Comparison of ENCODE assay signal across 1 cellular context in the genomic region with DNA sequence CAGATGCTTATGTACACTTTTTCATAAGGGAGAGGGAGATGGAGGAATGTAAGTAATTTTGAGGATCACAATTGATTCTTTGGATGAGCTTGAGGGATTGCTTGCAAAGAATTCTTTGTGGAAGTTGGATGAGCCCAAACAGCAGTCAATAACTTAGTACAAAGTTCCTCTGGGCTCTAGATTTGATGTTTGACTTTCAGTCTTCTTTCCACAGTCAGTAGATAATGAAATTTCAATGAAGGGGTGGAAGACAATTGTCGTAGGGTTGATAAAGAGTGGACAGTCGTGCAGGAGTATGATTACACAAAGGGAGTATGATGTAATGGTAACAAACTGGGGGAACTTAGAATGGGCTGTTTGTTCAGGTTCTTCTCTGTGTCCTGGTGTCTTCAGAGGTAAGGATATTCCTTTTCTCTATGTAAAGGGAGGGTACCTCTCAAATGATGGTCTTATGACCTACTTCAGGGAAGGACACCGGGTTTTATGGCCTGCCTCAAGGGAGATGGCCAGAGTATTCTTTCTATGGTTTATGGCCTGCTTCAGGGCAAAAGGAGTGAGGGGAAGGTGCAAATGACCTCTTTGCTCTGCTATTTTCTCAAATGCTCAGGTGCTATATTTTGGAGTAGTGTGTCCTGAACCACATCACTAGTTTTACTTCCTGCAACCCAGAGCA.
A peak's percentile ranks its signal among the peaks of the same experiment; 100 is the strongest.
TF ChIP-seq lines count a peak whose summit lies in the region.

No MANE protein-coding gene starts in this region.

TF ChIP-seq in HepG2, 621 proteins besides CTCF, POLR2A, EP300 and RAD21 (continued from another document):
- no peak for TF ChIP-seq ZNF577 (CRISPR knock-in tag; IDR thresholded peaks at IDR 0.05; ENCODE audit: borderline replicate concordance, low read depth)
- TF ChIP-seq, protein P1, sequence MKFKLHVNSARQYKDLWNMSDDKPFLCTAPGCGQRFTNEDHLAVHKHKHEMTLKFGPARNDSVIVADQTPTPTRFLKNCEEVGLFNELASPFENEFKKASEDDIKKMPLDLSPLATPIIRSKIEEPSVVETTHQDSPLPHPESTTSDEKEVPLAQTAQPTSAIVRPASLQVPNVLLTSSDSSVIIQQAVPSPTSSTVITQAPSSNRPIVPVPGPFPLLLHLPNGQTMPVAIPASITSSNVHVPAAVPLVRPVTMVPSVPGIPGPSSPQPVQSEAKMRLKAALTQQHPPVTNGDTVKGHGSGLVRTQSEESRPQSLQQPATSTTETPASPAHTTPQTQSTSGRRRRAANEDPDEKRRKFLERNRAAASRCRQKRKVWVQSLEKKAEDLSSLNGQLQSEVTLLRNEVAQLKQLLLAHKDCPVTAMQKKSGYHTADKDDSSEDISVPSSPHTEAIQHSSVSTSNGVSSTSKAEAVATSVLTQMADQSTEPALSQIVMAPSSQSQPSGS (CRISPR knock-in tag; IDR thresholded peaks at IDR 0.05), result peak; percentile 62; the same call in 1 of the 2 replicates
- no peak for TF ChIP-seq FLYWCH1 (CRISPR knock-in tag; IDR thresholded peaks at IDR 0.05)
- no peak; the same call in 1 of the 2 replicates for TF ChIP-seq ZNF644 (CRISPR knock-in tag; IDR thresholded peaks at IDR 0.05; ENCODE audit: low read depth)
- TF ChIP-seq ZNF674 (CRISPR knock-in tag; IDR thresholded peaks at IDR 0.05; ENCODE audit: low read depth), result no peak
- TF ChIP-seq, protein P2, sequence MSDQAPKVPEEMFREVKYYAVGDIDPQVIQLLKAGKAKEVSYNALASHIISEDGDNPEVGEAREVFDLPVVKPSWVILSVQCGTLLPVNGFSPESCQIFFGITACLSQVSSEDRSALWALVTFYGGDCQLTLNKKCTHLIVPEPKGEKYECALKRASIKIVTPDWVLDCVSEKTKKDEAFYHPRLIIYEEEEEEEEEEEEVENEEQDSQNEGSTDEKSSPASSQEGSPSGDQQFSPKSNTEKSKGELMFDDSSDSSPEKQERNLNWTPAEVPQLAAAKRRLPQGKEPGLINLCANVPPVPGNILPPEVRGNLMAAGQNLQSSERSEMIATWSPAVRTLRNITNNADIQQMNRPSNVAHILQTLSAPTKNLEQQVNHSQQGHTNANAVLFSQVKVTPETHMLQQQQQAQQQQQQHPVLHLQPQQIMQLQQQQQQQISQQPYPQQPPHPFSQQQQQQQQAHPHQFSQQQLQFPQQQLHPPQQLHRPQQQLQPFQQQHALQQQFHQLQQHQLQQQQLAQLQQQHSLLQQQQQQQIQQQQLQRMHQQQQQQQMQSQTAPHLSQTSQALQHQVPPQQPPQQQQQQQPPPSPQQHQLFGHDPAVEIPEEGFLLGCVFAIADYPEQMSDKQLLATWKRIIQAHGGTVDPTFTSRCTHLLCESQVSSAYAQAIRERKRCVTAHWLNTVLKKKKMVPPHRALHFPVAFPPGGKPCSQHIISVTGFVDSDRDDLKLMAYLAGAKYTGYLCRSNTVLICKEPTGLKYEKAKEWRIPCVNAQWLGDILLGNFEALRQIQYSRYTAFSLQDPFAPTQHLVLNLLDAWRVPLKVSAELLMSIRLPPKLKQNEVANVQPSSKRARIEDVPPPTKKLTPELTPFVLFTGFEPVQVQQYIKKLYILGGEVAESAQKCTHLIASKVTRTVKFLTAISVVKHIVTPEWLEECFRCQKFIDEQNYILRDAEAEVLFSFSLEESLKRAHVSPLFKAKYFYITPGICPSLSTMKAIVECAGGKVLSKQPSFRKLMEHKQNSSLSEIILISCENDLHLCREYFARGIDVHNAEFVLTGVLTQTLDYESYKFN (CRISPR knock-in tag; conservative IDR thresholded peaks at IDR 0.05), result peak; percentile 75
- 0 out of 2 replicates have a peak, but pooled peaks have one; percentile 13 for TF ChIP-seq HMG20A (CRISPR knock-in tag; IDR thresholded peaks at IDR 0.05; ENCODE audit: borderline replicate concordance)
- peak; percentile 66 for TF ChIP-seq CEBPG (CRISPR knock-in tag; IDR thresholded peaks at IDR 0.05)
- TF ChIP-seq ZNF496 (CRISPR knock-in tag; IDR thresholded peaks at IDR 0.05; ENCODE audit: insufficient replicate concordance), result no peak
- TF ChIP-seq, protein P3, sequence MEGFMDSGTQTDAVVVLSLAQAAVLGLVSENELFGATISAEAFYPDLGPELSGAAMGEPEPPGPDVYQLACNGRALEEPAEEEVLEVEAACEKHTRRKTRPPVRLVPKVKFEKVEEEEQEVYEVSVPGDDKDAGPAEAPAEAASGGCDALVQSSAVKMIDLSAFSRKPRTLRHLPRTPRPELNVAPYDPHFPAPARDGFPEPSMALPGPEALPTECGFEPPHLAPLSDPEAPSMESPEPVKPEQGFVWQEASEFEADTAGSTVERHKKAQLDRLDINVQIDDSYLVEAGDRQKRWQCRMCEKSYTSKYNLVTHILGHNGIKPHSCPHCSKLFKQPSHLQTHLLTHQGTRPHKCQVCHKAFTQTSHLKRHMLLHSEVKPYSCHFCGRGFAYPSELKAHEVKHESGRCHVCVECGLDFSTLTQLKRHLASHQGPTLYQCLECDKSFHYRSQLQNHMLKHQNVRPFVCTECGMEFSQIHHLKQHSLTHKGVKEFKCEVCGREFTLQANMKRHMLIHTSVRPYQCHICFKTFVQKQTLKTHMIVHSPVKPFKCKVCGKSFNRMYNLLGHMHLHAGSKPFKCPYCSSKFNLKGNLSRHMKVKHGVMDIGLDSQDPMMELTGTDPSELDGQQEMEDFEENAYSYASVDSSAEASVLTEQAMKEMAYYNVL (CRISPR knock-in tag; IDR thresholded peaks at IDR 0.05; ENCODE audit: borderline replicate concordance), result peak; percentile 97; the same call in 1 of the 2 replicates
- TF ChIP-seq FOXP1 (IDR thresholded peaks at IDR 0.05), result no peak
- peak; percentile 46; the same call in 1 of the 2 replicates for TF ChIP-seq FOXP1 (CRISPR knock-in tag; IDR thresholded peaks at IDR 0.05)
- TF ChIP-seq, protein P4, sequence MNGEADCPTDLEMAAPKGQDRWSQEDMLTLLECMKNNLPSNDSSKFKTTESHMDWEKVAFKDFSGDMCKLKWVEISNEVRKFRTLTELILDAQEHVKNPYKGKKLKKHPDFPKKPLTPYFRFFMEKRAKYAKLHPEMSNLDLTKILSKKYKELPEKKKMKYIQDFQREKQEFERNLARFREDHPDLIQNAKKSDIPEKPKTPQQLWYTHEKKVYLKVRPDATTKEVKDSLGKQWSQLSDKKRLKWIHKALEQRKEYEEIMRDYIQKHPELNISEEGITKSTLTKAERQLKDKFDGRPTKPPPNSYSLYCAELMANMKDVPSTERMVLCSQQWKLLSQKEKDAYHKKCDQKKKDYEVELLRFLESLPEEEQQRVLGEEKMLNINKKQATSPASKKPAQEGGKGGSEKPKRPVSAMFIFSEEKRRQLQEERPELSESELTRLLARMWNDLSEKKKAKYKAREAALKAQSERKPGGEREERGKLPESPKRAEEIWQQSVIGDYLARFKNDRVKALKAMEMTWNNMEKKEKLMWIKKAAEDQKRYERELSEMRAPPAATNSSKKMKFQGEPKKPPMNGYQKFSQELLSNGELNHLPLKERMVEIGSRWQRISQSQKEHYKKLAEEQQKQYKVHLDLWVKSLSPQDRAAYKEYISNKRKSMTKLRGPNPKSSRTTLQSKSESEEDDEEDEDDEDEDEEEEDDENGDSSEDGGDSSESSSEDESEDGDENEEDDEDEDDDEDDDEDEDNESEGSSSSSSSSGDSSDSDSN (CRISPR knock-in tag; IDR thresholded peaks at IDR 0.05), result no peak
- TF ChIP-seq SOX13 (IDR thresholded peaks at IDR 0.05), result peak; percentile 86; the same call in 1 of the 2 replicates
- peak in 1 of 2 experiments; percentile 96; a peak in 2 of 4 replicates for TF ChIP-seq SOX13 (CRISPR knock-in tag; conservative IDR thresholded peaks at IDR 0.05 in 1 of 2, IDR thresholded peaks at IDR 0.05 in 1 of 2)
- TF ChIP-seq NFIC (IDR thresholded peaks at IDR 0.05; ENCODE audit: low read length), result 0 out of 2 replicates have a peak, but pooled peaks have one; percentile 14
- peak; percentile 73; the same call in 1 of the 2 replicates for TF ChIP-seq RCOR2 (CRISPR knock-in tag; IDR thresholded peaks at IDR 0.05)
- TF ChIP-seq, protein P5, sequence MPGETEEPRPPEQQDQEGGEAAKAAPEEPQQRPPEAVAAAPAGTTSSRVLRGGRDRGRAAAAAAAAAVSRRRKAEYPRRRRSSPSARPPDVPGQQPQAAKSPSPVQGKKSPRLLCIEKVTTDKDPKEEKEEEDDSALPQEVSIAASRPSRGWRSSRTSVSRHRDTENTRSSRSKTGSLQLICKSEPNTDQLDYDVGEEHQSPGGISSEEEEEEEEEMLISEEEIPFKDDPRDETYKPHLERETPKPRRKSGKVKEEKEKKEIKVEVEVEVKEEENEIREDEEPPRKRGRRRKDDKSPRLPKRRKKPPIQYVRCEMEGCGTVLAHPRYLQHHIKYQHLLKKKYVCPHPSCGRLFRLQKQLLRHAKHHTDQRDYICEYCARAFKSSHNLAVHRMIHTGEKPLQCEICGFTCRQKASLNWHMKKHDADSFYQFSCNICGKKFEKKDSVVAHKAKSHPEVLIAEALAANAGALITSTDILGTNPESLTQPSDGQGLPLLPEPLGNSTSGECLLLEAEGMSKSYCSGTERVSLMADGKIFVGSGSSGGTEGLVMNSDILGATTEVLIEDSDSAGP (CRISPR knock-in tag; IDR thresholded peaks at IDR 0.05; ENCODE audit: borderline replicate concordance), result no peak
- TF ChIP-seq LCORL (IDR thresholded peaks at IDR 0.05), result 0 out of 2 replicates have a peak, but pooled peaks have one; percentile 40
- TF ChIP-seq LCORL (CRISPR knock-in tag; IDR thresholded peaks at IDR 0.05), result no peak
- peak; percentile 16; the same call in 1 of the 2 replicates for TF ChIP-seq NCOR1 (IDR thresholded peaks at IDR 0.05; ENCODE audit: borderline replicate concordance, low read length)
- TF ChIP-seq, protein P6, sequence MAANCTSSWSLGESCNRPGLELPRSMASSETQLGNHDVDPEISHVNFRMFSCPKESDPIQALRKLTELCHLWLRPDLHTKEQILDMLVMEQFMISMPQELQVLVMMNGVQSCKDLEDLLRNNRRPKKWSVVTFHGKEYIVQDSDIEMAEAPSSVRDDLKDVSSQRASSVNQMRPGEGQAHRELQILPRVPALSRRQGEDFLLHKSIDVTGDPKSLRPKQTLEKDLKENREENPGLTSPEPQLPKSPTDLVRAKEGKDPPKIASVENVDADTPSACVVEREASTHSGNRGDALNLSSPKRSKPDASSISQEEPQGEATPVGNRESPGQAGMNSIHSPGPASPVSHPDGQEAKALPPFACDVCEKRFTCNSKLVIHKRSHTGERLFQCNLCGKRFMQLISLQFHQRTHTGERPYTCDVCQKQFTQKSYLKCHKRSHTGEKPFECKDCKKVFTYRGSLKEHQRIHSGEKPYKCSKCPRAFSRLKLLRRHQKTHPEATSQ (CRISPR knock-in tag; IDR thresholded peaks at IDR 0.05; ENCODE audit: borderline replicate concordance), result peak; percentile 22; the same call in 1 of the 2 replicates
